Comparison of ENCODE assay signal across 4 cellular contexts in genomic region chr3:12044860-12045259, GRCh38.
"Had no signal": no experiment of that assay in that cellular context is flagged by ENCODE, and none has a peak within 500 bp of the region (broad histone marks: within the 10 kb centered on the region; RNA-seq: fewer than 3 reads in every experiment).

No MANE protein-coding gene starts in this region.

- H3K4me3 ChIP-seq: GM23338 had no signal

- DNase-seq: H9, HCEC 1CT, IMR-90 had no signal

- ATAC-seq: GM23338 had no signal
